ENCODE assay signal across 24 cellular contexts in genomic region chr13:81770868-81771505, GRCh38.
"Had no signal": no experiment of that assay in that cellular context is flagged by ENCODE, and none has a peak within 500 bp of the region (broad histone marks: within the 10 kb centered on the region; RNA-seq: fewer than 3 reads in every experiment).

No MANE protein-coding gene starts in this region.

- H3K4me1 Mint-ChIP-seq: naive thymus-derived CD8-positive, alpha-beta T cell; T-cell had no signal

- H3K4me1 ChIP-seq: esophagus squamous epithelium, gastrocnemius medialis, left lung, right lobe of liver, testis, uterus had no signal

- DNase-seq: activated naive CD4-positive, alpha-beta T cell; activated T-cell treated with anti-CD3 and anti-CD28 coated beads, Interleukin-2, amount 50 U/mL, for 1 hour; central memory CD4-positive, alpha-beta T cell; effector memory CD8-positive, alpha-beta T cell; esophagus squamous epithelium; gastrocnemius medialis; hypothalamus; islet precursor cell; left lung; naive thymus-derived CD8-positive, alpha-beta T cell; ovary; right lobe of liver; stimulated activated CD4-positive, alpha-beta T cell treated with anti-CD3 and anti-CD28 coated beads, Interleukin-2, amount 100 ng/mL, for 48 hours; stimulated activated naive CD4-positive, alpha-beta T cell; T-cell; testis; trophoblast cell; uterus had no signal

- H3K9me3 ChIP-seq: esophagus squamous epithelium, gastrocnemius medialis, left lung, ovary, right lobe of liver, testis, uterus had no signal

- H3K27ac ChIP-seq: esophagus squamous epithelium, gastrocnemius medialis, left lung, ovary, right lobe of liver, testis, uterus had no signal

- H3K27me3 ChIP-seq: esophagus squamous epithelium, gastrocnemius medialis, left lung, ovary, right lobe of liver, testis, uterus had no signal

- FAIRE-seq: astrocyte, TTC549 had no signal

- H3K27ac Mint-ChIP-seq: activated naive CD8-positive, alpha-beta T cell; effector memory CD8-positive, alpha-beta T cell; naive thymus-derived CD8-positive, alpha-beta T cell; T-cell; T-helper 2 cell treated with Interferon-gamma antibody and Interleukin-4, amounts not matched to agents 5 μg/mL and 100 μg/mL, for 36 hours had no signal

- H3K4me2 ChIP-seq: smooth muscle cell had no signal

- H3K36me3 Mint-ChIP-seq: activated naive CD8-positive, alpha-beta T cell; naive thymus-derived CD8-positive, alpha-beta T cell; T-cell had no signal

- H3K36me3 ChIP-seq: esophagus squamous epithelium, gastrocnemius medialis, left lung, ovary, right lobe of liver, uterus had no signal

- H3K27me3 Mint-ChIP-seq: activated naive CD8-positive, alpha-beta T cell; effector memory CD8-positive, alpha-beta T cell; naive thymus-derived CD8-positive, alpha-beta T cell; T-cell had no signal

- ATAC-seq: effector memory CD8-positive, alpha-beta T cell; gastrocnemius medialis; left lung; naive thymus-derived CD8-positive, alpha-beta T cell; T-cell had no signal

- H3K4me3 Mint-ChIP-seq: activated naive CD8-positive, alpha-beta T cell; effector memory CD8-positive, alpha-beta T cell; naive thymus-derived CD8-positive, alpha-beta T cell; T-cell; T-helper 2 cell treated with Interferon-gamma antibody and Interleukin-4, amounts not matched to agents 5 μg/mL and 100 μg/mL, for 36 hours had no signal

- H3K4me3 ChIP-seq: esophagus squamous epithelium, gastrocnemius medialis, left lung, lung, ovary, right lobe of liver, smooth muscle cell, testis, uterus had no signal
